ENCODE assay signal across 8 cellular contexts in genomic region chr22:26429458-26430238, GRCh38. TPM values are rescaled to one million over a fixed set of nuclear protein-coding genes. Genes with fewer than 3 reads are reported as not detected.
DNase-seq lines count a peak whose midpoint lies in the region; ATAC-seq and TF ChIP-seq lines count a peak whose summit lies in the region.

No MANE protein-coding gene starts in this region.

- DNase-seq in GM03348 (ENCODE audit: low spot score) (peak; percentile 42), HCT116 (ENCODE audit: low read depth, low spot score) (no peak), SJCRH30 (no peak), endodermal cell (no peak), osteocyte (ENCODE audit: extremely low spot score, unreplicated experiment) (no peak), NCI-H748 treated with DMSO at 0.1 percent for 48 hours (lab: John Stamatoyannopoulos, UW) (no peak), lower leg skin (ENCODE audit: low spot score in 2 of 2) (no peak), NOMO-1 (lab: John Stamatoyannopoulos, UW; ENCODE audit: unreplicated experiment in 2 of 2) (no peak)

- H3K4me1 Mint-ChIP-seq in endodermal cell: peaks cover 20% of the 10 kb centered on the region
- H3K4me1 Mint-ChIP-seq in osteocyte (ENCODE audit: unreplicated experiment): peaks cover 27% of the 10 kb centered on the region

- POLR2A ChIA-PET in HCT116 (lab: Charles Lee): no interaction called here

- RAD21 ChIA-PET in HCT116 (lab: Charles Lee; ENCODE audit: low non-redundant PET in 1 of 2, low total read pairs in 2 of 2, uncharacterized antibody in 2 of 2, unreplicated experiment in 2 of 2): no interaction called here

- H3K9me3 Mint-ChIP-seq in endodermal cell (no peaks in the 10 kb centered on the region), osteocyte (ENCODE audit: unreplicated experiment) (no peaks in the 10 kb centered on the region)

- H3K27ac Mint-ChIP-seq in endodermal cell: peak overlapping the region; percentile 26
- peak overlapping the region; percentile 52 for H3K27ac Mint-ChIP-seq in osteocyte (ENCODE audit: unreplicated experiment)

- H3K27me3 ChIP-seq in HCT116 (ENCODE audit: insufficient read depth, low read length) (no peaks in the 10 kb centered on the region; the same call in 1 of the 2 replicates), SJCRH30 (no peaks in the 10 kb centered on the region), endodermal cell (ENCODE audit: control insufficient read depth, insufficient read depth, low read length, poor library complexity, severe bottlenecking) (no peaks in the 10 kb centered on the region)

- CTCF ChIA-PET in HCT116 (lab: Charles Lee): interaction anchor here (1.0 to 1.7 kb wide), 4 partner anchors 8 to 65 kb away, joined by 3 to 6 read pairs (median 3); no protein-coding TSS in a partner anchor

- WGBS in endodermal cell (ENCODE audit: insufficient coverage in 1 of 2, insufficient read length in 1 of 2), 2 experiments: 5 to 25% methylated on average over 5 to 50 of the region's 50 CpGs
- 12 to 14% methylated on average over 37 to 39 of the region's 50 CpGs for WGBS in lower leg skin, 2 donors

- peak; percentile 50 for ATAC-seq in HCT116

- no peak overlapping the region for H2AFZ ChIP-seq in HCT116 (ENCODE audit: low read depth, low read length, poor library complexity, severe bottlenecking)

- TF ChIP-seq POLR2A in HCT116 (IDR thresholded peaks at IDR 0.05; ENCODE audit: borderline replicate concordance, extremely low read depth, insufficient read depth, insufficient read length) (no peak), lower leg skin (IDR thresholded peaks at IDR 0.05) (no peak)

- H3K9ac ChIP-seq in HCT116 (ENCODE audit: low read length) (peak overlapping the region; percentile 46), endodermal cell (ENCODE audit: extremely low read depth, low read length, poor library complexity, severe bottlenecking) (peak overlapping the region; percentile 14)

- H3K27me3 Mint-ChIP-seq in endodermal cell (ENCODE audit: insufficient read depth) (peaks cover 8% of the 10 kb centered on the region), osteocyte (ENCODE audit: unreplicated experiment) (peaks cover 23% of the 10 kb centered on the region)

- intact Hi-C loops in HCT116 (cut with micrococcal nuclease) (no loop called here), lower leg skin (cut with DNase I; ENCODE audit: low total_unique reads) (no loop called here)

- peaks cover 6 to 17% of the 10 kb centered on the region in 2 experiments for H3K4me1 ChIP-seq in HCT116 (ENCODE audit: control insufficient read depth in 1 of 2, insufficient read depth in 2 of 2, low read length in 2 of 2)
- peaks cover 18% of the 10 kb centered on the region for H3K4me1 ChIP-seq in SJCRH30
- no peaks in the 10 kb centered on the region for H3K4me1 ChIP-seq in endodermal cell (ENCODE audit: control insufficient read depth, insufficient read depth, low read length)

- H3K27ac ChIP-seq in HCT116 (ENCODE audit: low read depth, low read length) (peak overlapping the region; percentile 18; the same call in 1 of the 2 replicates), SJCRH30 (no peak overlapping the region), endodermal cell (ENCODE audit: low read depth, low read length) (no peak overlapping the region)

- H3K4me2 ChIP-seq in HCT116 (ENCODE audit: low read length): peak overlapping the region; percentile 89

- no peaks in the 10 kb centered on the region for H3K9me3 ChIP-seq in HCT116 (ENCODE audit: control insufficient read depth in 1 of 2, insufficient read depth in 1 of 2, low read depth in 1 of 2, low read length in 2 of 2)
- no peaks in the 10 kb centered on the region for H3K9me3 ChIP-seq in SJCRH30 (replicated peaks)
- H3K9me3 ChIP-seq in endodermal cell (ENCODE audit: control insufficient read depth, low read length): no peaks in the 10 kb centered on the region

- H3K4me3 ChIP-seq in HCT116 (replicated peaks in 1 of 2; ENCODE audit: low read depth in 1 of 2, low read length in 2 of 2): peak overlapping the region; percentile 67 to 71
- peak overlapping the region; percentile 51 for H3K4me3 ChIP-seq in SJCRH30
- H3K4me3 ChIP-seq in endodermal cell (ENCODE audit: low read length): peak overlapping the region; percentile 77
- H3K4me3 ChIP-seq in lower leg skin (ENCODE audit: low read depth, poor library complexity, severe bottlenecking): no peak overlapping the region

- BruUV-seq in HCT116 (replicated peaks; lab: Mats Ljungman, UMichigan): no TSS peak

- H3K9me2 ChIP-seq in HCT116 (ENCODE audit: insufficient read depth): no peaks in the 10 kb centered on the region

- H3K36me3 ChIP-seq in HCT116 (ENCODE audit: control insufficient read depth in 1 of 2, insufficient read depth in 2 of 2, low read length in 2 of 2) (peaks cover 0 to 6% of the 10 kb centered on the region in 2 experiments; a peak in 1 of 4 replicates), SJCRH30 (no peaks in the 10 kb centered on the region), endodermal cell (ENCODE audit: control insufficient read depth, insufficient read depth, low read length) (peaks cover 5% of the 10 kb centered on the region)

- H3K36me3 Mint-ChIP-seq in endodermal cell (ENCODE audit: low read depth) (peaks cover 11% of the 10 kb centered on the region), osteocyte (ENCODE audit: unreplicated experiment) (peaks cover 3% of the 10 kb centered on the region)

- no peaks in the 10 kb centered on the region for H4K20me1 ChIP-seq in HCT116 (ENCODE audit: insufficient read depth)

- TF ChIP-seq RAD21 in HCT116 (IDR thresholded peaks at IDR 0.05; ENCODE audit: low read depth): no peak

- TF ChIP-seq CTCF in HCT116 (IDR thresholded peaks at IDR 0.05 in 2 of 3, conservative IDR thresholded peaks at IDR 0.05 in 1 of 3; ENCODE audit: borderline replicate concordance in 1 of 3, insufficient read depth in 1 of 3, low read depth in 2 of 3, low read length in 2 of 3) (no peak), endodermal cell (conservative IDR thresholded peaks at IDR 0.05) (peak; percentile 31), osteocyte (IDR thresholded peaks at IDR 0.05) (no peak), lower leg skin (IDR thresholded peaks at IDR 0.05) (no peak)

- no peaks in the 10 kb centered on the region for H3K79me2 ChIP-seq in HCT116 (ENCODE audit: insufficient read depth, low read length)

- H3K4me3 Mint-ChIP-seq in endodermal cell (peak overlapping the region; percentile 79), osteocyte (ENCODE audit: unreplicated experiment) (peak overlapping the region; percentile 67)

TF ChIP-seq in HCT116, 20 proteins besides CTCF, POLR2A, EP300 and RAD21:
- peak; percentile 24; the same call in 1 of the 2 replicates for TF ChIP-seq ZFX (IDR thresholded peaks at IDR 0.05)
- TF ChIP-seq EGR1 (IDR thresholded peaks at IDR 0.05; ENCODE audit: low read depth): no peak

RNA-seq across cellular contexts. Expression of gene ASPHD2, which starts 0.6 kb away (rescaled TPM):
- total RNA-seq in HCT116 (2021; ENCODE audit: unreplicated experiment): 4.1 TPM
- 2.6 and 3.3 TPM in 2 replicates for polyA plus RNA-seq in HCT116 (2012)
- 3.5 and 4.0 TPM in 2 replicates for total RNA-seq in SJCRH30 (2014; rRNA removed; shearing (Covaris generic))
- total RNA-seq in endodermal cell: 1 to 10 TPM; 6.0 to 7.3 TPM
- 13.9 TPM for polyA plus RNA-seq in endodermal cell (2013, experiment 1 of 2)
- 12.9 TPM for polyA plus RNA-seq in endodermal cell (2013, experiment 2 of 2)
- 4.5 and 4.9 TPM in 2 replicates for total RNA-seq in osteocyte
- 10 to 100 TPM; 18.8 to 31.4 (median 22.2) TPM for total RNA-seq in lower leg skin

RNA-seq across cellular contexts. Expression of gene HPS4, which starts 53.9 kb away (rescaled TPM):
- 35.4 TPM for total RNA-seq in HCT116 (2021; ENCODE audit: unreplicated experiment)
- 22.1 and 24.8 TPM in 2 replicates for polyA plus RNA-seq in HCT116 (2012)
- 19.9 and 28.1 TPM in 2 replicates for total RNA-seq in SJCRH30 (2014; rRNA removed; shearing (Covaris generic))
- total RNA-seq in endodermal cell: 10 to 100 TPM; 41.7 to 57.6 TPM
- 45.7 TPM for polyA plus RNA-seq in endodermal cell (2013, experiment 1 of 2)
- polyA plus RNA-seq in endodermal cell (2013, experiment 2 of 2): 41.7 TPM
- 35.8 and 37.1 TPM in 2 replicates for total RNA-seq in osteocyte
- total RNA-seq in lower leg skin: 10 to 100 TPM; 40.5 to 68.0 (median 47.5) TPM

RNA-seq across cellular contexts. Expression of gene SRRD, which starts 54.0 kb away (rescaled TPM):
- 30.4 TPM for total RNA-seq in HCT116 (2021; ENCODE audit: unreplicated experiment)
- 13.5 and 19.4 TPM in 2 replicates for polyA plus RNA-seq in HCT116 (2012)
- total RNA-seq in SJCRH30 (2014; rRNA removed; shearing (Covaris generic)): 14.4 and 17.8 TPM in 2 replicates
- 10 to 100 TPM; 27.4 to 30.0 TPM for total RNA-seq in endodermal cell
- polyA plus RNA-seq in endodermal cell (2013, experiment 1 of 2): 26.7 TPM
- 25.2 TPM for polyA plus RNA-seq in endodermal cell (2013, experiment 2 of 2)
- total RNA-seq in osteocyte: 20.4 and 21.6 TPM in 2 replicates
- total RNA-seq in lower leg skin: 10 to 100 TPM; 10.3 to 21.5 (median 17.3) TPM
